In genomic region chr9:126514037-126514821, GRCh38 we compare ENCODE assay signal across 9 cellular contexts.
DNase-seq lines count a peak whose midpoint lies in the region; ATAC-seq and TF ChIP-seq lines count a peak whose summit lies in the region.
"Had no signal": no experiment of that assay in that cellular context is flagged by ENCODE, and none has a peak within 500 bp of the region (broad histone marks: within the 10 kb centered on the region; RNA-seq: fewer than 3 reads in every experiment).

No MANE protein-coding gene starts in this region.

- DNase-seq in ELF-1 (ENCODE audit: low read depth, low spot score) (peak; percentile 78), NCI-H146 (lab: John Stamatoyannopoulos, UW) (peak; percentile 63), epidermal melanocyte (ENCODE audit: insufficient read length, low spot score) (peak; percentile 64), mucosa of descending colon (peak; percentile 65 to 78 (median 74)), NCI-H2107 (lab: John Stamatoyannopoulos, UW) (no peak)
- peak; percentile 70 for DNase-seq in activated CD8-positive, alpha-beta T cell treated with anti-CD3 and anti-CD28 coated beads for 36 hours

- POLR2A ChIA-PET in activated CD8-positive, alpha-beta T cell treated with anti-CD3 and anti-CD28 coated beads for 36 hours (lab: Charles Lee): no interaction called here

- H3K4me1 Mint-ChIP-seq in activated CD8-positive, alpha-beta T cell treated with anti-CD3 and anti-CD28 coated beads for 36 hours (ENCODE audit: low read depth): peaks cover 28% of the 10 kb centered on the region
- H3K4me1 Mint-ChIP-seq in stimulated activated memory B cell treated with anti-CD40 and anti-IgM and Interleukin-4, amounts not matched to agents 10 μg/mL and 1 μg/mL and 100 μg/mL, for 72 hours: peaks cover 25% of the 10 kb centered on the region

- no peak overlapping the region for H3K4me3 Mint-ChIP-seq in activated CD8-positive, alpha-beta T cell treated with anti-CD3 and anti-CD28 coated beads for 36 hours
- no peak overlapping the region for H3K4me3 Mint-ChIP-seq in stimulated activated memory B cell treated with anti-CD40 and anti-IgM and Interleukin-4, amounts not matched to agents 10 μg/mL and 1 μg/mL and 100 μg/mL, for 72 hours
- H3K4me3 Mint-ChIP-seq: T-helper 1 cell treated with Interleukin-12 subunit alpha and Interleukin-12 subunit beta and Interleukin-4 antibody, amounts not matched to agents 30 μg/mL and 1 μg/mL, for 36 hours had no signal

- H3K4me3 ChIP-seq in mucosa of descending colon: no peak overlapping the region

- peaks cover 52% of the 10 kb centered on the region for H3K27me3 Mint-ChIP-seq in activated CD8-positive, alpha-beta T cell treated with anti-CD3 and anti-CD28 coated beads for 36 hours
- H3K27me3 Mint-ChIP-seq in stimulated activated memory B cell treated with anti-CD40 and anti-IgM and Interleukin-4, amounts not matched to agents 10 μg/mL and 1 μg/mL and 100 μg/mL, for 72 hours: peaks cover 52% of the 10 kb centered on the region

- H3K27ac Mint-ChIP-seq in activated CD8-positive, alpha-beta T cell treated with anti-CD3 and anti-CD28 coated beads for 36 hours: no peak overlapping the region
- H3K27ac Mint-ChIP-seq in stimulated activated memory B cell treated with anti-CD40 and anti-IgM and Interleukin-4, amounts not matched to agents 10 μg/mL and 1 μg/mL and 100 μg/mL, for 72 hours: no peak overlapping the region
- H3K27ac Mint-ChIP-seq: T-helper 1 cell treated with Interleukin-12 subunit alpha and Interleukin-12 subunit beta and Interleukin-4 antibody, amounts not matched to agents 30 μg/mL and 1 μg/mL, for 36 hours had no signal

- H3K4me1 ChIP-seq in mucosa of descending colon (ENCODE audit: low read depth): no peaks in the 10 kb centered on the region

- intact Hi-C loops in activated CD8-positive, alpha-beta T cell treated with anti-CD3 and anti-CD28 coated beads for 36 hours (cut with micrococcal nuclease): no loop called here
- intact Hi-C loops in mucosa of descending colon (cut with DNase I, micrococcal nuclease): no loop called here

- no peaks in the 10 kb centered on the region for H3K9me3 Mint-ChIP-seq in activated CD8-positive, alpha-beta T cell treated with anti-CD3 and anti-CD28 coated beads for 36 hours
- H3K9me3 Mint-ChIP-seq in stimulated activated memory B cell treated with anti-CD40 and anti-IgM and Interleukin-4, amounts not matched to agents 10 μg/mL and 1 μg/mL and 100 μg/mL, for 72 hours: no peaks in the 10 kb centered on the region
- H3K9me3 Mint-ChIP-seq: T-helper 1 cell treated with Interleukin-12 subunit alpha and Interleukin-12 subunit beta and Interleukin-4 antibody, amounts not matched to agents 30 μg/mL and 1 μg/mL, for 36 hours had no signal

- ATAC-seq in activated CD8-positive, alpha-beta T cell treated with anti-CD3 and anti-CD28 coated beads for 36 hours: peak; percentile 75
- ATAC-seq in mucosa of descending colon (peak; percentile 91), HG02938 (IDR thresholded peaks at IDR 0.05; ENCODE audit: unreplicated experiment) (no peak)
- peak; percentile 81 for ATAC-seq in stimulated activated memory B cell treated with anti-CD40 and anti-IgM and Interleukin-4, amounts not matched to agents 10 μg/mL and 1 μg/mL and 100 μg/mL, for 72 hours

- CTCF ChIA-PET in activated CD8-positive, alpha-beta T cell treated with anti-CD3 and anti-CD28 coated beads for 36 hours (lab: Charles Lee): interaction anchor here (0.9 to 12.6 kb wide), 6 partner anchors 12 to 115 kb away, joined by 3 to 99 read pairs (median 4); no protein-coding TSS in a partner anchor

- H3K9me3 ChIP-seq in mucosa of descending colon: no peaks in the 10 kb centered on the region

- peak; percentile 64 for TF ChIP-seq CTCF in activated CD8-positive, alpha-beta T cell treated with anti-CD3 and anti-CD28 coated beads for 36 hours (IDR thresholded peaks at IDR 0.05)
- TF ChIP-seq CTCF in mucosa of descending colon (IDR thresholded peaks at IDR 0.05): no peak

- H3K36me3 ChIP-seq in mucosa of descending colon (ENCODE audit: low read depth): no peaks in the 10 kb centered on the region

- H3K36me3 Mint-ChIP-seq in activated CD8-positive, alpha-beta T cell treated with anti-CD3 and anti-CD28 coated beads for 36 hours (ENCODE audit: low read depth): no peaks in the 10 kb centered on the region
- H3K36me3 Mint-ChIP-seq in stimulated activated memory B cell treated with anti-CD40 and anti-IgM and Interleukin-4, amounts not matched to agents 10 μg/mL and 1 μg/mL and 100 μg/mL, for 72 hours: no peaks in the 10 kb centered on the region
